ENCODE assay signal across 22 cellular contexts in the genomic region with DNA sequence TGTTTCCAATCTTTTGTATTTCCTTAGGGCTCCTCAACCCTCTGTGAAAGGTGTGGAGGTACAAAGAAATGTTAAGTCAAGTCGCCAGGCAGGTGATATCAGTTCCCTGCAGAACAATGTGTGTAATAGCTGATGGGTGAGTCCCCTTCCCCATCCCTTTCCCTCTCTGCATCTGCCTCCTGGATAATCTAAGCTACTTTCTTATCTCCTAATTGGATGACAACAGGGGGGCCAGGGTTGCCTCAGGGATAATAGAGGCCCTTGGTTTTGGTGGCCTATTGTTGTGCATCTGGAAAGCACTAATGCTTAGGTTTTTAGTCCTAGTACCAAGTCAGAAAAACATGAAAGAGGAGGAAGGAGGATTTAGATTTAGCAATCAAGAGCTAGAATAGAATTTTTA.
"Had no signal": no experiment of that assay in that cellular context is flagged by ENCODE, and none has a peak within 500 bp of the region (broad histone marks: within the 10 kb centered on the region; RNA-seq: fewer than 3 reads in every experiment).

No MANE protein-coding gene starts in this region.

- ATAC-seq: HepG2, Right ventricle myocardium inferior had no signal

- H3K4me1 ChIP-seq: Peyer's patch, SJCRH30 had no signal

- H3K4me2 ChIP-seq: PC-9 had no signal

- H3K27me3 ChIP-seq: MG63, Peyer's patch, SJCRH30 had no signal

- DNase-seq: IMR-90, Karpas-422, KG1, MG63, NCI-H1092, NCI-H1105 treated with DMSO at 0.1 percent for 48 hours, NCI-H1417 treated with DMSO at 0.1 percent for 48 hours, NCI-H1694, NCI-H187 treated with DMSO at 0.1 percent for 48 hours, NCI-H2029 treated with DMSO at 0.1 percent for 48 hours, NCI-H2171 treated with DMSO at 0.1 percent for 48 hours, NCI-H345, NCI-H446 treated with DMSO at 0.1 percent for 48 hours, NCI-H510A treated with DMSO at 0.1 percent for 48 hours, NCI-H526, OCI-M1, PC-9, Peyer's patch, SHP77 treated with DMSO at 0.1 percent for 48 hours, SJCRH30 had no signal

- H3K36me3 ChIP-seq: MG63, Peyer's patch, SJCRH30 had no signal

- H3K4me3 ChIP-seq: MG63, PC-9, Peyer's patch, SJCRH30 had no signal

- H2AFZ ChIP-seq: PC-9 had no signal

- H3K9me3 ChIP-seq: MG63, Peyer's patch, SJCRH30 had no signal

- H3K27ac ChIP-seq: PC-9, Peyer's patch, SJCRH30 had no signal
